Comparison of ENCODE assay signal across 1 cellular context in the genomic region with DNA sequence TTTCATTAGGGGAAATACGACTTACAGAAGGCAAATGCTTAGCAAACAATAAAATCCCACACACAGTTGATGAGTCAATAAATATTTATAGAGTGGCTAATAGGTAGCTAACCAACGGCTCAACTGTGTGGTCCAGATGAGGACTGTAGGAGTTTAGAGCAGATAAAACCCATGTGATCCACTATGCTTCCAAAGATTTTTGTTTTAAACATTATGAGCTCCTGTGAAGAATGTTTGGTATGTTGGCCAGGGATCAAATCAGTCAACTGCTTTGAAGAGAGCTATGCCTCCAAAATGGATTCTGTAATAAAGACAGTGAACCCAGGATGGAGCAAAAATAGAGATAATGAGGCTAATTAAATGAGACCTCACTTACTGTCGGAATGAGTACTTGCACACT.
A peak's percentile ranks its signal among the peaks of the same experiment; 100 is the strongest.
TF ChIP-seq lines count a peak whose summit lies in the region.

No MANE protein-coding gene starts in this region.

TF ChIP-seq in IMR-90, 13 proteins besides CTCF, POLR2A, EP300 and RAD21 (continued from another document):
- TF ChIP-seq, protein P1, sequence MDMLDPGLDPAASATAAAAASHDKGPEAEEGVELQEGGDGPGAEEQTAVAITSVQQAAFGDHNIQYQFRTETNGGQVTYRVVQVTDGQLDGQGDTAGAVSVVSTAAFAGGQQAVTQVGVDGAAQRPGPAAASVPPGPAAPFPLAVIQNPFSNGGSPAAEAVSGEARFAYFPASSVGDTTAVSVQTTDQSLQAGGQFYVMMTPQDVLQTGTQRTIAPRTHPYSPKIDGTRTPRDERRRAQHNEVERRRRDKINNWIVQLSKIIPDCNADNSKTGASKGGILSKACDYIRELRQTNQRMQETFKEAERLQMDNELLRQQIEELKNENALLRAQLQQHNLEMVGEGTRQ (IDR thresholded peaks at IDR 0.05; ENCODE audit: low read depth, low read length), result peak; percentile 30; the same call in 1 of the 2 replicates
